In the genomic region with DNA sequence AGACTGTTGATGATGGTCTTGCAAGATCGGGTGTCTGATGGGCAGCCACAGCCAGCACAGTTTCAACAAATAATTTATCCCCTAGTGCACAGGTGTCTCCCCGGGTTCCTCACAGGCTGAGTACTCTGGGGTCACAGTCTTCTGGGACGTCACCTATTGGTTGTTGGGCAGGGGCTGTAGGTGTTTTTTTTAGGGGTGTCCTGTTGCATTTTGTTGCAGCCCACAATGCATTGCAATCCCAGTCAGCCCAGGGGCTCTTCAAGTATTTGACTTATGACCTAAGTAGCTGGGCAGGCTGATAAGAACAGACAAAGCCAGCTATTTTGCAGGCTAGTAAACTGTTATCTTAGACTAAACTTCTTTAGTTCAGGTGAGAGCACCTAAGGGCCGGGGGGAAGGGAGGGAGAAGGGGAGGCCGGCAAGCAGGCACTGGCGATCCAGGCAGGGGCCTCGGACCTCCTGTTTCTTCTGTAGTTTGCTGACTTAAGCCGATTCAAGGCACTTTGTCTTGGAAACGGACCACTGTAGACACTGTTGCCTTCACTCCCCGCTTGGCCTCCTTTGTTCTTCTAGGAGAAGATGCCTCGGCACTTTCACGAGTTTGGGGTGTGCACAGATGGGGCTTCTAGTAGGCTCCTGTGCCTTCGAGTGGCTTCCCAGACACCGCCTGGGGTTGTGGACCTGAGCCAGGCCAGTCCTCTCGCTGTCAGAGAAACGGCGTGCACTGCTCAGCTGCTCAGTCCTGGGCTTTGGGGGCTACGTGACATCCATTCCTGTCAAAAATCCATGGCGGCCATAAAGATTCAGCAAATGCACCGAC, we compare ENCODE assay signal across 1 cellular context.
TF ChIP-seq lines count a peak whose summit lies in the region.

No MANE protein-coding gene starts in this region.

TF ChIP-seq in H1, 55 proteins besides CTCF, POLR2A, EP300 and RAD21:
- no peak for TF ChIP-seq TEAD4 (IDR thresholded peaks at IDR 0.05; ENCODE audit: low read depth, low read length)
- TF ChIP-seq JUND (IDR thresholded peaks at IDR 0.05; ENCODE audit: low read length) = no peak
- TF ChIP-seq, protein P1, sequence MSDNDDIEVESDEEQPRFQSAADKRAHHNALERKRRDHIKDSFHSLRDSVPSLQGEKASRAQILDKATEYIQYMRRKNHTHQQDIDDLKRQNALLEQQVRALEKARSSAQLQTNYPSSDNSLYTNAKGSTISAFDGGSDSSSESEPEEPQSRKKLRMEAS (IDR thresholded peaks at IDR 0.05) = no peak
